1 cellular context compared by ENCODE assay signal in the genomic region with DNA sequence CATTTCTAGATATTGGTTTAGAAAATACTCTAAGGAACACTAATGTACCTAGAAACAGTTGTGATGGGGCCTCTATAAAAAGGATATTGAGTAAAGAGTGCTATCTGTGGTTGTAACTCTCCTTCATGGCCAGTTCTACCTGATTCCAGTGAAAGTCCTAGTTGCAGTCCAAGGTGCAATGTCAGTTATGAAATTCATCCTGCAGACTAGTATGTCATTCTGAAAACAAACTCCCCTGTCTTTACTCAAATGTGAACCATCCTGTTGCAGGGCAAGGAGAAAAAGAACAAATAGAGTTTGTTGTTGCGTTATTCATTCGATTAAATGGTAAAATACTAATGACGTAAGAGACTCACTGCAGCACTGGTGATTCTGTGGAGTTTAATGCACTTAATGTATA.
TF ChIP-seq lines count a peak whose summit lies in the region.

No MANE protein-coding gene starts in this region.

TF ChIP-seq in liver, 16 proteins besides CTCF, POLR2A, EP300 and RAD21 (continued from another document):
- TF ChIP-seq, protein P1, sequence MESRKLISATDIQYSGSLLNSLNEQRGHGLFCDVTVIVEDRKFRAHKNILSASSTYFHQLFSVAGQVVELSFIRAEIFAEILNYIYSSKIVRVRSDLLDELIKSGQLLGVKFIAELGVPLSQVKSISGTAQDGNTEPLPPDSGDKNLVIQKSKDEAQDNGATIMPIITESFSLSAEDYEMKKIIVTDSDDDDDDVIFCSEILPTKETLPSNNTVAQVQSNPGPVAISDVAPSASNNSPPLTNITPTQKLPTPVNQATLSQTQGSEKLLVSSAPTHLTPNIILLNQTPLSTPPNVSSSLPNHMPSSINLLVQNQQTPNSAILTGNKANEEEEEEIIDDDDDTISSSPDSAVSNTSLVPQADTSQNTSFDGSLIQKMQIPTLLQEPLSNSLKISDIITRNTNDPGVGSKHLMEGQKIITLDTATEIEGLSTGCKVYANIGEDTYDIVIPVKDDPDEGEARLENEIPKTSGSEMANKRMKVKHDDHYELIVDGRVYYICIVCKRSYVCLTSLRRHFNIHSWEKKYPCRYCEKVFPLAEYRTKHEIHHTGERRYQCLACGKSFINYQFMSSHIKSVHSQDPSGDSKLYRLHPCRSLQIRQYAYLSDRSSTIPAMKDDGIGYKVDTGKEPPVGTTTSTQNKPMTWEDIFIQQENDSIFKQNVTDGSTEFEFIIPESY (IDR thresholded peaks at IDR 0.05): no peak
- TF ChIP-seq FOXA2 (IDR thresholded peaks at IDR 0.05) (no peak), EGR1 (IDR thresholded peaks at IDR 0.05; ENCODE audit: low read depth in 2 of 2) (no peak), YY1 (IDR thresholded peaks at IDR 0.05) (peak; percentile 25), NR2F2 (IDR thresholded peaks at IDR 0.05) (no peak), GABPA (IDR thresholded peaks at IDR 0.05 in 1 of 2, conservative IDR thresholded peaks at IDR 0.05 in 1 of 2) (no peak), FOXA1 (IDR thresholded peaks at IDR 0.05) (no peak), SP1 (IDR thresholded peaks at IDR 0.05) (peak; percentile 73), JUND (IDR thresholded peaks at IDR 0.05) (peak; percentile 17 to 29)
- TF ChIP-seq, protein P2, sequence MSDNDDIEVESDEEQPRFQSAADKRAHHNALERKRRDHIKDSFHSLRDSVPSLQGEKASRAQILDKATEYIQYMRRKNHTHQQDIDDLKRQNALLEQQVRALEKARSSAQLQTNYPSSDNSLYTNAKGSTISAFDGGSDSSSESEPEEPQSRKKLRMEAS (IDR thresholded peaks at IDR 0.05): peak; percentile 18
